8 cellular contexts compared by ENCODE assay signal in the genomic region with DNA sequence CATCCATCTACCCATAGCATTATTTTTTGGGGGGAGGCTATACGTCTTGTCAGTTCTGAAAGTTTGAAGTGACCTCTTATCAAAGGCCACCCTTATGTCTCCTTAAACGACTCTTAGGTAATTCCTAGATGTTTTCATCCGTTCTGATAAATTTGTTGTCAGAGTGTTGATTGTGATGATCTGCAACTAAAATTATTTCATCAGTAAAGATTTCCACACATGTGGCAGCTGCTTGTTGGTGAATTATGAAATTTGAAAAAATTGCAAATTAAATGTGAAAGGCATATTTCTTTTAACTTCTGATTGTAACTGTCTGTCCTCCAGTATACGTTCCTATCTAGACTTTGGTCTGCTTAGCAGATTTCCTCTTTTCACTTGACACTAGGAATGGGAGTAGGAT. TPM values are rescaled to one million over a fixed set of nuclear protein-coding genes. Genes with fewer than 3 reads are reported as not detected.
DNase-seq lines count a peak whose midpoint lies in the region; ATAC-seq and TF ChIP-seq lines count a peak whose summit lies in the region.

No MANE protein-coding gene starts in this region.

- no peaks in the 10 kb centered on the region for H3K27me3 Mint-ChIP-seq in T-helper 17 cell

- H2AFZ ChIP-seq in neuronal stem cell (ENCODE audit: low read length), result no peak overlapping the region

- H3K14ac ChIP-seq in neuronal stem cell (ENCODE audit: low read length), result no peak overlapping the region

- H2BK120ac ChIP-seq in neuronal stem cell (ENCODE audit: low read depth, low read length), result no peak overlapping the region

- H4K8ac ChIP-seq in neuronal stem cell (ENCODE audit: low read depth, low read length), result no peak overlapping the region

- no peaks in the 10 kb centered on the region for H3K9me3 Mint-ChIP-seq in stimulated activated effector memory CD8-positive, alpha-beta T cell treated with anti-CD3 and anti-CD28 coated beads, Interleukin-12 subunit alpha, Interleukin-12 subunit beta, amount 100 ng/mL, for 72 hours

- no peak overlapping the region for H2BK15ac ChIP-seq in neuronal stem cell (ENCODE audit: low read length)

- H3K36me3 Mint-ChIP-seq in T-helper 17 cell (ENCODE audit: low read depth), result peaks cover 2% of the 10 kb centered on the region
- peaks cover 50% of the 10 kb centered on the region for H3K36me3 Mint-ChIP-seq in stimulated activated effector memory CD8-positive, alpha-beta T cell treated with anti-CD3 and anti-CD28 coated beads, Interleukin-12 subunit alpha, Interleukin-12 subunit beta, amount 100 ng/mL, for 72 hours

- H2AK5ac ChIP-seq in neuronal stem cell (ENCODE audit: low read depth, low read length), result no peak overlapping the region

- no peak overlapping the region for H3K4me2 ChIP-seq in neuronal stem cell (ENCODE audit: insufficient read depth, low read length, poor library complexity, severe bottlenecking)

- H3K4me1 ChIP-seq in foreskin keratinocyte (peaks cover 15% of the 10 kb centered on the region), neuronal stem cell (ENCODE audit: control insufficient read depth in 2 of 2, insufficient read depth in 1 of 2, low read depth in 1 of 2, low read length in 2 of 2) (peaks cover 2 to 6% of the 10 kb centered on the region in 2 donors)

- DNase-seq in SIG-M5 treated with dmso at 0.1 percent for 504 hours (lab: John Stamatoyannopoulos, UW; ENCODE audit: unreplicated experiment), result peak; percentile 46
- no peak for DNase-seq in SIG-M5 (lab: John Stamatoyannopoulos, UW)
- no peak for DNase-seq in T-helper 17 cell
- no peak for DNase-seq in foreskin keratinocyte
- DNase-seq in stimulated activated effector memory CD8-positive, alpha-beta T cell treated with anti-CD3 and anti-CD28 coated beads, Interleukin-12 subunit alpha, Interleukin-12 subunit beta, amount 100 ng/mL, for 72 hours (ENCODE audit: low spot score in 2 of 2), result no peak
- DNase-seq in neuronal stem cell (ENCODE audit: low spot score), result no peak
- DNase-seq in NCI-H2107 treated with DMSO at 0.1 percent for 48 hours (lab: John Stamatoyannopoulos, UW; ENCODE audit: unreplicated experiment), result no peak

- ATAC-seq in T-helper 17 cell (no peak), foreskin keratinocyte (no peak), GM18907 (IDR thresholded peaks at IDR 0.05; ENCODE audit: unreplicated experiment) (no peak)
- ATAC-seq in stimulated activated effector memory CD8-positive, alpha-beta T cell treated with anti-CD3 and anti-CD28 coated beads, Interleukin-12 subunit alpha, Interleukin-12 subunit beta, amount 100 ng/mL, for 72 hours, result no peak

- H3K9me3 ChIP-seq in T-helper 17 cell (ENCODE audit: control insufficient read depth, low read length, poor library complexity, severe bottlenecking), result no peaks in the 10 kb centered on the region
- no peaks in the 10 kb centered on the region for H3K9me3 ChIP-seq in neuronal stem cell (replicated peaks in 1 of 2; ENCODE audit: control insufficient read depth in 2 of 2, insufficient read depth in 1 of 2, low read depth in 1 of 2, low read length in 2 of 2)

- no peak for TF ChIP-seq CTCF in foreskin keratinocyte (conservative IDR thresholded peaks at IDR 0.05)

- H3K4me1 Mint-ChIP-seq in T-helper 17 cell, result peaks cover 39% of the 10 kb centered on the region
- H3K4me1 Mint-ChIP-seq in stimulated activated effector memory CD8-positive, alpha-beta T cell treated with anti-CD3 and anti-CD28 coated beads, Interleukin-12 subunit alpha, Interleukin-12 subunit beta, amount 100 ng/mL, for 72 hours, result peaks cover 53% of the 10 kb centered on the region

- H3K27ac ChIP-seq in foreskin keratinocyte, result peak overlapping the region; percentile 85
- no peak overlapping the region for H3K27ac ChIP-seq in neuronal stem cell (replicated peaks; ENCODE audit: low read length)

- no peak overlapping the region for H2BK5ac ChIP-seq in neuronal stem cell (ENCODE audit: low read length)

- no peak overlapping the region for H3K4ac ChIP-seq in neuronal stem cell (ENCODE audit: low read length)

- peaks cover 5% of the 10 kb centered on the region for H3K79me1 ChIP-seq in neuronal stem cell (ENCODE audit: low read depth, low read length)

- H3K4me3 Mint-ChIP-seq in T-helper 17 cell, result peak overlapping the region; percentile 96
- peak overlapping the region; percentile 88 for H3K4me3 Mint-ChIP-seq in stimulated activated effector memory CD8-positive, alpha-beta T cell treated with anti-CD3 and anti-CD28 coated beads, Interleukin-12 subunit alpha, Interleukin-12 subunit beta, amount 100 ng/mL, for 72 hours

- no CpG with 5 or more reads among the region's 4 CpGs for WGBS in neuronal stem cell (ENCODE audit: extremely low coverage in 2 of 2, insufficient read length in 2 of 2, insufficient replicate concordance in 1 of 2), 2 donors

- H3K18ac ChIP-seq in neuronal stem cell (ENCODE audit: low read length), result no peak overlapping the region

- H3K4me3 ChIP-seq in neuronal stem cell (ENCODE audit: low read length in 2 of 2), result peak overlapping the region in 1 of 2 donors; percentile 54

- H4K91ac ChIP-seq in neuronal stem cell (ENCODE audit: low read depth, low read length, poor library complexity), result no peak overlapping the region

- no peaks in the 10 kb centered on the region for H3K27me3 ChIP-seq in foreskin keratinocyte
- H3K27me3 ChIP-seq in neuronal stem cell (ENCODE audit: control insufficient read depth in 3 of 3, insufficient read depth in 3 of 3, low read depth in 1 of 3, low read length in 3 of 3), result no peaks in the 10 kb centered on the region

- no peak overlapping the region for H3K23ac ChIP-seq in neuronal stem cell (ENCODE audit: low read depth, low read length, poor library complexity)

- peaks cover 0 to 20% of the 10 kb centered on the region in 2 donors for H3K36me3 ChIP-seq in neuronal stem cell (replicated peaks in 1 of 2; ENCODE audit: control insufficient read depth in 2 of 2, insufficient read depth in 2 of 2, low read length in 2 of 2)

- no peak overlapping the region for H3K9ac ChIP-seq in neuronal stem cell (ENCODE audit: low read depth, low read length, poor library complexity)

- no peak overlapping the region for H2BK12ac ChIP-seq in neuronal stem cell (ENCODE audit: low read length)

- H3K27ac Mint-ChIP-seq in T-helper 17 cell, result peak overlapping the region; percentile 94
- peak overlapping the region; percentile 97 for H3K27ac Mint-ChIP-seq in stimulated activated effector memory CD8-positive, alpha-beta T cell treated with anti-CD3 and anti-CD28 coated beads, Interleukin-12 subunit alpha, Interleukin-12 subunit beta, amount 100 ng/mL, for 72 hours

RNA-seq across cellular contexts. Expression of a gene that starts 1.4 kb away (rescaled TPM):
- total RNA-seq in T-helper 17 cell, result 10 to 100 TPM; 17.1 to 23.5 TPM
- total RNA-seq in foreskin keratinocyte, result 59.1 and 61.6 TPM in 2 replicates
- 29.7 and 33.9 TPM in 2 replicates for polyA plus RNA-seq in foreskin keratinocyte
- 26.7 TPM for polyA plus RNA-seq in neuronal stem cell (2013, experiment 1 of 2)
- 26.2 TPM for polyA plus RNA-seq in neuronal stem cell (2013, experiment 2 of 2)
